ENCODE assay signal across 8 cellular contexts in genomic region chr2:207167129-207167923, GRCh38. TPM values are rescaled to one million over a fixed set of nuclear protein-coding genes. Genes with fewer than 3 reads are reported as not detected.
A peak's percentile ranks its signal among the peaks of the same experiment; 100 is the strongest.
DNase-seq lines count a peak whose midpoint lies in the region; ATAC-seq and TF ChIP-seq lines count a peak whose summit lies in the region.

No MANE protein-coding gene starts in this region.

- WGBS in thyroid gland, 2 donors, result 39 to 50% methylated on average over 15 of the region's 15 CpGs

- DNase-seq in BJ (ENCODE audit: low read depth) (peak; percentile 34), NCI-H1694 treated with DMSO at 0.1 percent for 48 hours (lab: John Stamatoyannopoulos, UW) (peak; percentile 82), breast epithelium (ENCODE audit: low spot score in 2 of 2) (peak in 1 of 2 donors; percentile 26), lower lobe of right lung (no peak), thyroid gland (no peak), COR-L47 (lab: John Stamatoyannopoulos, UW) (no peak)
- DNase-seq in activated CD4-positive, alpha-beta T cell treated with anti-CD3 and anti-CD28 coated beads for 1 hour, result no peak

- POLR2A ChIA-PET in BJ (lab: Charles Lee), result interaction anchor here (0.6 to 0.8 kb wide), 3 partner anchors 192 to 902 kb away, joined by 3 read pairs; no protein-coding TSS in a partner anchor

- intact Hi-C loops in breast epithelium (cut with DNase I; ENCODE audit: low total_unique reads) (no loop called here), lower lobe of right lung (cut with DNase I) (no loop called here), thyroid gland (cut with DNase I) (no loop called here)

- peak; percentile 1 for ATAC-seq in GM18870 (IDR thresholded peaks at IDR 0.05; ENCODE audit: unreplicated experiment)
- ATAC-seq in lower lobe of right lung, result no peak

- H3K9me3 ChIP-seq in breast epithelium (no peaks in the 10 kb centered on the region), lower lobe of right lung (no peaks in the 10 kb centered on the region), thyroid gland (no peaks in the 10 kb centered on the region)

- H3K4me3 ChIP-seq in BJ (ENCODE audit: low read depth, low read length), result peak overlapping the region; percentile 71
- H3K4me3 ChIP-seq in breast epithelium, result peak overlapping the region; percentile 77 to 93 (median 90)
- peak overlapping the region; percentile 74 for H3K4me3 ChIP-seq in lower lobe of right lung
- peak overlapping the region in 2 of 3 donors; percentile 57 to 94 for H3K4me3 ChIP-seq in thyroid gland (replicated peaks in 1 of 3)

- H3K36me3 ChIP-seq in BJ (ENCODE audit: control insufficient read depth, insufficient read depth, low read length), result no peaks in the 10 kb centered on the region
- no peaks in the 10 kb centered on the region for H3K36me3 ChIP-seq in breast epithelium
- H3K36me3 ChIP-seq in lower lobe of right lung, result no peaks in the 10 kb centered on the region
- H3K36me3 ChIP-seq in thyroid gland, result no peaks in the 10 kb centered on the region

- no peaks in the 10 kb centered on the region for H3K27me3 ChIP-seq in BJ (ENCODE audit: control insufficient read depth, insufficient read depth, low read length)
- H3K27me3 ChIP-seq in breast epithelium, result no peaks in the 10 kb centered on the region
- no peaks in the 10 kb centered on the region for H3K27me3 ChIP-seq in lower lobe of right lung (ENCODE audit: low read depth)
- H3K27me3 ChIP-seq in thyroid gland, result no peaks in the 10 kb centered on the region

- CTCF ChIA-PET in BJ (lab: Yijun Ruan, JAX), result interaction anchor here (0.6 to 4.2 kb wide), 6 partner anchors 18 to 306 kb away, joined by 3 to 25 read pairs (median 4); no protein-coding TSS in a partner anchor

- TF ChIP-seq CTCF in BJ (IDR thresholded peaks at IDR 0.05; ENCODE audit: insufficient read depth, low read depth, low read length) (no peak), breast epithelium (IDR thresholded peaks at IDR 0.05) (no peak), lower lobe of right lung (IDR thresholded peaks at IDR 0.05) (no peak), thyroid gland (IDR thresholded peaks at IDR 0.05) (no peak)

- H3K4me1 ChIP-seq in breast epithelium (peaks cover 0 to 5% of the 10 kb centered on the region in 2 donors), lower lobe of right lung (peaks cover 28% of the 10 kb centered on the region), thyroid gland (peaks cover 0 to 20% of the 10 kb centered on the region in 2 donors)

- H3K27ac ChIP-seq in breast epithelium, result peak overlapping the region; percentile 100
- H3K27ac ChIP-seq in lower lobe of right lung, result peak overlapping the region; percentile 100
- H3K27ac ChIP-seq in thyroid gland, result peak overlapping the region; percentile 100

- TF ChIP-seq POLR2A in breast epithelium (IDR thresholded peaks at IDR 0.05), result no peak
- no peak for TF ChIP-seq POLR2A in thyroid gland (IDR thresholded peaks at IDR 0.05)

RNA-seq across cellular contexts. Expression of gene KLF7, which starts 1.6 kb away (rescaled TPM):
- polyA plus RNA-seq in BJ (2011; rRNA removed), result 30.2 and 41.9 TPM in 2 replicates
- 117 and 149 TPM in 2 replicates for polyA minus RNA-seq in BJ (2011; rRNA and poly(A)+ RNA removed)
- total RNA-seq in breast epithelium (10 to 100 TPM; 21.0 to 40.7 (median 37.3) TPM), lower lobe of right lung (66.5 TPM), thyroid gland (10 to 100 TPM; 19.4 to 29.5 (median 25.6) TPM)

Comparison
In these comparisons a context has a peak if more than half of its experiments do, and no peak if none do; other contexts are left out.
1. DNase-seq: peak in BJ (single experiment) and NCI-H1694 treated with DMSO at 0.1 percent for 48 hours (single experiment); none in lower lobe of right lung (single experiment), thyroid gland (0 of 2), COR-L47 (single experiment) and activated CD4-positive, alpha-beta T cell treated with anti-CD3 and anti-CD28 coated beads for 1 hour (single experiment).
2. Peak in every context shown above with its lines, with median percentiles within 50 percentile points of each other: H3K4me3 ChIP-seq and H3K27ac ChIP-seq.